In genomic region chr1:243708210-243708609, GRCh38 we compare ENCODE assay signal across 10 cellular contexts.
DNase-seq lines count a peak whose midpoint lies in the region; ATAC-seq and TF ChIP-seq lines count a peak whose summit lies in the region.
"Had no signal": no experiment of that assay in that cellular context is flagged by ENCODE, and none has a peak within 500 bp of the region (broad histone marks: within the 10 kb centered on the region; RNA-seq: fewer than 3 reads in every experiment).

No MANE protein-coding gene starts in this region.

- H3K27me3 Mint-ChIP-seq in glutamatergic neuron (ENCODE audit: unreplicated experiment), result peaks cover 2% of the 10 kb centered on the region

- no peaks in the 10 kb centered on the region; the same call in 1 of the 2 replicates for H4K20me1 ChIP-seq in GM23248 (ENCODE audit: insufficient read depth)

- H3K9me3 Mint-ChIP-seq in glutamatergic neuron (ENCODE audit: unreplicated experiment), result peaks cover 2% of the 10 kb centered on the region

- H3K4me3 Mint-ChIP-seq in glutamatergic neuron (ENCODE audit: unreplicated experiment), result peak overlapping the region; percentile 3

- no peak overlapping the region for H3K9ac ChIP-seq in GM23248

- no peaks in the 10 kb centered on the region for H3K9me2 ChIP-seq in GM23248 (ENCODE audit: insufficient read depth)

- H3K36me3 ChIP-seq in GM23248 (ENCODE audit: low read depth) (no peaks in the 10 kb centered on the region), RWPE2 (ENCODE audit: low read depth) (no peaks in the 10 kb centered on the region; the same call in 1 of the 2 replicates)
- H3K36me3 ChIP-seq: MG63 had no signal

- 95 to 96% methylated on average over 3 of the region's 3 CpGs for WGBS in GM23248 (ENCODE audit: low coverage in 1 of 2, low lambda C conversion rate in 2 of 2, missing lambda C conversion rate in 2 of 2), 2 experiments

- ATAC-seq in RWPE2 (ENCODE audit: low read depth), result no peak

- H2AFZ ChIP-seq in GM23248, result no peak overlapping the region

- no peak overlapping the region for H3K4me2 ChIP-seq in GM23248 (ENCODE audit: unreplicated experiment)

- no peaks in the 10 kb centered on the region for H3K36me3 Mint-ChIP-seq in glutamatergic neuron (ENCODE audit: unreplicated experiment)

- H3K9me3 ChIP-seq in GM23248 (ENCODE audit: low read depth) (no peaks in the 10 kb centered on the region), RWPE2 (ENCODE audit: severe bottlenecking) (no peaks in the 10 kb centered on the region)
- H3K9me3 ChIP-seq: MG63 had no signal

- intact Hi-C loops in posterior cingulate gyrus (cut with DNase I), result no loop called here

- 0 out of 2 replicates have a peak, but pooled peaks cover 3% of the 10 kb centered on the region for H3F3A ChIP-seq in GM23248 (ENCODE audit: insufficient read depth)

- no peaks in the 10 kb centered on the region for H3K27me3 ChIP-seq in GM23248 (replicated peaks; ENCODE audit: insufficient read depth)
- no peaks in the 10 kb centered on the region for H3K27me3 ChIP-seq in RWPE2 (ENCODE audit: insufficient read depth, poor library complexity, severe bottlenecking)
- H3K27me3 ChIP-seq: MG63 had no signal

- in situ Hi-C loops in GM23248 (cut with MboI), result no loop called here

- H3K27ac ChIP-seq in C4-2B (no peak overlapping the region), GM23248 (no peak overlapping the region), RWPE2 (ENCODE audit: poor library complexity, severe bottlenecking) (no peak overlapping the region)

- H3K4me1 Mint-ChIP-seq in glutamatergic neuron (ENCODE audit: low read depth, unreplicated experiment), result peaks cover 44% of the 10 kb centered on the region

- DNase-seq in GM23248, result peak; percentile 18
- no peak for DNase-seq in RWPE2 (ENCODE audit: low spot score)
- no peak for DNase-seq in glutamatergic neuron
- DNase-seq in amygdala (lab: John Stamatoyannopoulos, UW), result no peak
- DNase-seq in stimulated activated CD4-positive, alpha-beta T cell treated with anti-CD3 and anti-CD28 coated beads, Interleukin-2, amount 100 ng/mL, for 48 hours, result no peak
- DNase-seq in posterior cingulate gyrus, result no peak
- DNase-seq in central memory CD4-positive, alpha-beta T cell, result no peak
- DNase-seq: effector CD4-positive, alpha-beta T cell; MG63 had no signal

- no peak overlapping the region for H3K27ac Mint-ChIP-seq in glutamatergic neuron (ENCODE audit: unreplicated experiment)

- H3K4me1 ChIP-seq in GM23248 (ENCODE audit: insufficient read depth), result peaks cover 9% of the 10 kb centered on the region
- no peaks in the 10 kb centered on the region for H3K4me1 ChIP-seq in RWPE2 (ENCODE audit: insufficient read depth, poor library complexity, severe bottlenecking)

- peak; percentile 44 for TF ChIP-seq CTCF in C4-2B (conservative IDR thresholded peaks at IDR 0.05)
- peak; percentile 50 for TF ChIP-seq CTCF in RWPE2 (IDR thresholded peaks at IDR 0.05; ENCODE audit: poor library complexity, severe bottlenecking)
- no peak for TF ChIP-seq CTCF in glutamatergic neuron (IDR thresholded peaks at IDR 0.05; ENCODE audit: partially characterized antibody, unreplicated experiment)

- H3K79me2 ChIP-seq in GM23248 (ENCODE audit: insufficient read depth), result peaks cover 84% of the 10 kb centered on the region

- H3K4me3 ChIP-seq in GM23248 (no peak overlapping the region), RWPE2 (ENCODE audit: severe bottlenecking) (no peak overlapping the region)
- H3K4me3 ChIP-seq: MG63 had no signal
